1 cellular context compared by ENCODE assay signal in genomic region chr2:22991844-22992243, GRCh38.
TF ChIP-seq lines count a peak whose summit lies in the region.

No MANE protein-coding gene starts in this region.

TF ChIP-seq in WTC11, 78 proteins besides CTCF, POLR2A, EP300 and RAD21:
- TF ChIP-seq TCF7 (CRISPR knock-in tag; IDR thresholded peaks at IDR 0.05; ENCODE audit: low read depth) = no peak
- TF ChIP-seq SMAD4 (CRISPR knock-in tag; IDR thresholded peaks at IDR 0.05) = no peak
- TF ChIP-seq ZNF263 (CRISPR knock-in tag; IDR thresholded peaks at IDR 0.05; ENCODE audit: low read depth) = no peak
- TF ChIP-seq CBFB (CRISPR knock-in tag; IDR thresholded peaks at IDR 0.05; ENCODE audit: low read depth) = no peak
- no peak for TF ChIP-seq MYBL2 (CRISPR knock-in tag; IDR thresholded peaks at IDR 0.05)
- TF ChIP-seq ZNF512 (CRISPR knock-in tag; IDR thresholded peaks at IDR 0.05; ENCODE audit: borderline replicate concordance) = no peak
- TF ChIP-seq ZNF671 (CRISPR knock-in tag; IDR thresholded peaks at IDR 0.05) = no peak
